ENCODE assay signal across 8 cellular contexts in the genomic region with DNA sequence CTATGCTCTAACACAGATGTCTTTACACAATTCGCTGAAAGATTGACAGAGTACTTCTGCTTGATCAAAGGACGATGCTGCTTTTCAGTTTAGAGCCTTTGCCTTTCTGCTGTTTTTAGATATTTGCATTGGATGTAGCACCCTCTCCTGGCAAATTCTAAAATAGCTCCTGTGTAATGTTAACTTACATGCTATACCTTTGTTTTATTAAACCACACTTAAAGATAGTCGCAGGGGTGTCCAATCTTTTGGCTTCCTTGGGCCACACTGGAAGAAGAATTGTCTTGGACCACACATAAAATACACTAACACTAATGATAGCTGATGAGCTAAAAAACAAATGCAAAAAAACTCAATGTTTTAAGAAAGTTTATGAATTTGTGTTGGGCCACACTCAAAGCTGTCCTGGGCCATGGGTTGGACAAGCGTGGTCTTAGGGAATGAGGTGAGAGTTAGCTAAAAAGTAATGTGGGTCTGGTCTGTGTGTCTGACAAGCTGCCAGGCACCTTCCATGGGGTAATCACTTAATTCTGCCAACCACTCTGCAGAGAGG.
DNase-seq lines count a peak whose midpoint lies in the region; ATAC-seq and TF ChIP-seq lines count a peak whose summit lies in the region.

No MANE protein-coding gene starts in this region.

- H3K4me3 ChIP-seq in OCI-LY3 (ENCODE audit: low read length) = no peak overlapping the region
- H3K4me3 ChIP-seq in thoracic aorta = no peak overlapping the region

- peak; percentile 57 for ATAC-seq in HG03565 (IDR thresholded peaks at IDR 0.05; ENCODE audit: unreplicated experiment)
- ATAC-seq in central memory CD8-positive, alpha-beta T cell (replicated peaks; ENCODE audit: extremely low read depth, poor library complexity, severe bottlenecking) = peak; percentile 46
- ATAC-seq in left colon = peak; percentile 82
- peak; percentile 82 for ATAC-seq in thoracic aorta (ENCODE audit: insufficient number of reproducible peaks, low FRiP score, low read depth)
- no peak for ATAC-seq in GM18502 (IDR thresholded peaks at IDR 0.05; ENCODE audit: poor library complexity, unreplicated experiment)

- H3K27me3 Mint-ChIP-seq in central memory CD8-positive, alpha-beta T cell = no peaks in the 10 kb centered on the region

- TF ChIP-seq CTCF in OCI-LY3 (IDR thresholded peaks at IDR 0.05; ENCODE audit: low read depth, low read length) = peak; percentile 64
- peak; percentile 61 for TF ChIP-seq CTCF in thoracic aorta (IDR thresholded peaks at IDR 0.05)

- intact Hi-C loops in left colon (cut with DNase I, micrococcal nuclease) = loop anchor here in 1 of 2 donors (10.0 kb wide), 3 partner anchors 100 to 280 kb away; a partner anchor contains a TSS

- H3K4me1 Mint-ChIP-seq in central memory CD8-positive, alpha-beta T cell = no peaks in the 10 kb centered on the region

- H3K4me3 Mint-ChIP-seq in central memory CD8-positive, alpha-beta T cell = no peak overlapping the region

- H3K9me3 Mint-ChIP-seq in central memory CD8-positive, alpha-beta T cell = no peaks in the 10 kb centered on the region

- no peak overlapping the region for H3K27ac Mint-ChIP-seq in central memory CD8-positive, alpha-beta T cell (ENCODE audit: low read depth)

- H4K20me1 ChIP-seq in OCI-LY3 (ENCODE audit: insufficient read depth, low read length) = peaks cover 8% of the 10 kb centered on the region; the same call in 1 of the 2 replicates

- H3K36me3 ChIP-seq in OCI-LY3 (replicated peaks; ENCODE audit: low read depth, low read length) (peaks cover 6% of the 10 kb centered on the region), thoracic aorta (no peaks in the 10 kb centered on the region)

- peak; percentile 10 for DNase-seq in activated CD8-positive, alpha-beta memory T cell treated with anti-CD3 and anti-CD28 coated beads, Interleukin-2, amount 50 U/mL, for 1 hour (ENCODE audit: extremely low read depth)
- no peak for DNase-seq in activated CD8-positive, alpha-beta memory T cell treated with anti-CD3 and anti-CD28 coated beads for 24 hours
- peak in 1 of 2 donors; percentile 21 for DNase-seq in central memory CD8-positive, alpha-beta T cell (ENCODE audit: low spot score in 2 of 2)
- DNase-seq in left colon = no peak
- DNase-seq in thoracic aorta (ENCODE audit: low spot score) = no peak

- no peak overlapping the region for H2AFZ ChIP-seq in OCI-LY3 (ENCODE audit: low read depth, low read length)

- H3K4me1 ChIP-seq in OCI-LY3 (ENCODE audit: low read length) (peaks cover 12% of the 10 kb centered on the region), thoracic aorta (ENCODE audit: control insufficient read depth in 1 of 2, low read depth in 2 of 2) (no peaks in the 10 kb centered on the region)

- H3K27me3 ChIP-seq in OCI-LY3 (ENCODE audit: low read depth, low read length) (no peaks in the 10 kb centered on the region), thoracic aorta (replicated peaks; ENCODE audit: insufficient read depth) (no peaks in the 10 kb centered on the region)

- no peak overlapping the region for H3K4me2 ChIP-seq in OCI-LY3 (ENCODE audit: low read length)

- peaks cover 6% of the 10 kb centered on the region for H3K36me3 Mint-ChIP-seq in central memory CD8-positive, alpha-beta T cell (ENCODE audit: insufficient read depth)

- H3K27ac ChIP-seq in OCI-LY3 (ENCODE audit: low read length) (no peak overlapping the region), thoracic aorta (no peak overlapping the region)

- H3K79me2 ChIP-seq in OCI-LY3 (ENCODE audit: low read length) = no peaks in the 10 kb centered on the region

- H3K9ac ChIP-seq in OCI-LY3 (ENCODE audit: low read length) = no peak overlapping the region

- no peaks in the 10 kb centered on the region for H3K9me3 ChIP-seq in OCI-LY3 (ENCODE audit: insufficient read depth, low read length)
- H3K9me3 ChIP-seq in thoracic aorta = no peaks in the 10 kb centered on the region
